Comparison of ENCODE assay signal across 2 cellular contexts in the genomic region with DNA sequence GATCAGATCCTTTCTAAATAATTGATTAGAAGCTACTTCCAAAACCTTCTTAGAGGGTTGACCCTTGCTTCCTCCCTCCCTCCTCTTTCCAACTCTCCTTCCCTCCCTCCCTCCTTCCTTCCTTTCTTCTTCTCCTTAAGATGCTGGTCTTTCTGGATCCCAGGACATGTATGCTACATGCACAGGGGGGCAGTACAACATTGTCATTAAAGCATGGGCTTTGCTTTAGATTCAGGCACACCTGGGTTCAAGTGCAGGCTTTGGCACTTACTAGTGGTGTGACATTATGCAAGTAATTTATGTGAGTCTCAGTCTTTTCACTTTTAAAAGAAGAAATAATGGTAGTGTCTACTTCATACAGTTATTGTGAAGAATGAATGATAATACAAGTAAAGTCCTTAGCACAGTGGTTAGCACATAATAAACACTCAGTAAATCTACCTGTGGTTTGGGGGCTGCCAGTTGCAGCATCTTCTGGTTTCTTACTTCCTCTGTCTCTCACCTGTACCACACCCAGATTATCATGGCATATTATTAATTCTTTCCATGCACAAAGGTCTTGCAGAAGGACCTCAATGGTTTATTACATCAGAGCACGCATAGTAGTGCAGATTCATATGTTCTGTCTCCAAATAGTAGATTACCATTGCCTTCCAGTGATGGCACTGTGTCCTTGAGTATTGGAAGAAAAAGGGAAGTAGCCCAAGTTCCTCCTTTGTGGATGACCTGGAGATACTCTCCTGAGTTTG.
A peak's percentile ranks its signal among the peaks of the same experiment; 100 is the strongest.
TF ChIP-seq lines count a peak whose summit lies in the region.

No MANE protein-coding gene starts in this region.

TF ChIP-seq in GM12878, 131 proteins besides CTCF, POLR2A, EP300 and RAD21:
- TF ChIP-seq, protein P1, sequence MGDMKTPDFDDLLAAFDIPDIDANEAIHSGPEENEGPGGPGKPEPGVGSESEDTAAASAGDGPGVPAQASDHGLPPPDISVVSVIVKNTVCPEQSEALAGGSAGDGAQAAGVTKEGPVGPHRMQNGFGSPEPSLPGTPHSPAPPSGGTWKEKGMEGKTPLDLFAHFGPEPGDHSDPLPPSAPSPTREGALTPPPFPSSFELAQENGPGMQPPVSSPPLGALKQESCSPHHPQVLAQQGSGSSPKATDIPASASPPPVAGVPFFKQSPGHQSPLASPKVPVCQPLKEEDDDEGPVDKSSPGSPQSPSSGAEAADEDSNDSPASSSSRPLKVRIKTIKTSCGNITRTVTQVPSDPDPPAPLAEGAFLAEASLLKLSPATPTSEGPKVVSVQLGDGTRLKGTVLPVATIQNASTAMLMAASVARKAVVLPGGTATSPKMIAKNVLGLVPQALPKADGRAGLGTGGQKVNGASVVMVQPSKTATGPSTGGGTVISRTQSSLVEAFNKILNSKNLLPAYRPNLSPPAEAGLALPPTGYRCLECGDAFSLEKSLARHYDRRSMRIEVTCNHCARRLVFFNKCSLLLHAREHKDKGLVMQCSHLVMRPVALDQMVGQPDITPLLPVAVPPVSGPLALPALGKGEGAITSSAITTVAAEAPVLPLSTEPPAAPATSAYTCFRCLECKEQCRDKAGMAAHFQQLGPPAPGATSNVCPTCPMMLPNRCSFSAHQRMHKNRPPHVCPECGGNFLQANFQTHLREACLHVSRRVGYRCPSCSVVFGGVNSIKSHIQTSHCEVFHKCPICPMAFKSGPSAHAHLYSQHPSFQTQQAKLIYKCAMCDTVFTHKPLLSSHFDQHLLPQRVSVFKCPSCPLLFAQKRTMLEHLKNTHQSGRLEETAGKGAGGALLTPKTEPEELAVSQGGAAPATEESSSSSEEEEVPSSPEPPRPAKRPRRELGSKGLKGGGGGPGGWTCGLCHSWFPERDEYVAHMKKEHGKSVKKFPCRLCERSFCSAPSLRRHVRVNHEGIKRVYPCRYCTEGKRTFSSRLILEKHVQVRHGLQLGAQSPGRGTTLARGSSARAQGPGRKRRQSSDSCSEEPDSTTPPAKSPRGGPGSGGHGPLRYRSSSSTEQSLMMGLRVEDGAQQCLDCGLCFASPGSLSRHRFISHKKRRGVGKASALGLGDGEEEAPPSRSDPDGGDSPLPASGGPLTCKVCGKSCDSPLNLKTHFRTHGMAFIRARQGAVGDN (IDR thresholded peaks at IDR 0.05), result no peak
- TF ChIP-seq SPI1 (IDR thresholded peaks at IDR 0.05; ENCODE audit: borderline replicate concordance, insufficient read depth, low read depth, low read length), result peak; percentile 44; the same call in 1 of the 2 replicates
- TF ChIP-seq NBN (IDR thresholded peaks at IDR 0.05), result peak; percentile 31; the same call in 1 of the 2 replicates
- TF ChIP-seq ZNF384 (IDR thresholded peaks at IDR 0.05; ENCODE audit: borderline replicate concordance, low read depth, low read length), result no peak
- peak; percentile 49; the same call in 1 of the 2 replicates for TF ChIP-seq SMC3 (IDR thresholded peaks at IDR 0.05; ENCODE audit: borderline replicate concordance, low read length)
- TF ChIP-seq LARP7 (IDR thresholded peaks at IDR 0.05), result no peak
TF ChIP-seq in GM12878: peak in this region for 3.

TF ChIP-seq in WTC11, 78 proteins besides CTCF, POLR2A, EP300 and RAD21:
- TF ChIP-seq STAT6 (CRISPR knock-in tag; conservative IDR thresholded peaks at IDR 0.05; ENCODE audit: low read depth), result no peak
- TF ChIP-seq, protein P2, sequence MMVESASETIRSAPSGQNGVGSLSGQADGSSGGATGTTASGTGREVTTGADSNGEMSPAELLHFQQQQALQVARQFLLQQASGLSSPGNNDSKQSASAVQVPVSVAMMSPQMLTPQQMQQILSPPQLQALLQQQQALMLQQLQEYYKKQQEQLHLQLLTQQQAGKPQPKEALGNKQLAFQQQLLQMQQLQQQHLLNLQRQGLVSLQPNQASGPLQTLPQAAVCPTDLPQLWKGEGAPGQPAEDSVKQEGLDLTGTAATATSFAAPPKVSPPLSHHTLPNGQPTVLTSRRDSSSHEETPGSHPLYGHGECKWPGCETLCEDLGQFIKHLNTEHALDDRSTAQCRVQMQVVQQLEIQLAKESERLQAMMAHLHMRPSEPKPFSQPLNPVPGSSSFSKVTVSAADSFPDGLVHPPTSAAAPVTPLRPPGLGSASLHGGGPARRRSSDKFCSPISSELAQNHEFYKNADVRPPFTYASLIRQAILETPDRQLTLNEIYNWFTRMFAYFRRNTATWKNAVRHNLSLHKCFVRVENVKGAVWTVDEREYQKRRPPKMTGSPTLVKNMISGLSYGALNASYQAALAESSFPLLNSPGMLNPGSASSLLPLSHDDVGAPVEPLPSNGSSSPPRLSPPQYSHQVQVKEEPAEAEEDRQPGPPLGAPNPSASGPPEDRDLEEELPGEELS (CRISPR knock-in tag; IDR thresholded peaks at IDR 0.05), result no peak
- no peak for TF ChIP-seq CREB1 (CRISPR knock-in tag; IDR thresholded peaks at IDR 0.05)
